In genomic region chrX:13036896-13037295, GRCh38 we compare ENCODE assay signal across 25 cellular contexts. TPM values are rescaled to one million over a fixed set of nuclear protein-coding genes. Genes with fewer than 3 reads are reported as not detected.
DNase-seq lines count a peak whose midpoint lies in the region; ATAC-seq, FAIRE-seq and TF ChIP-seq lines count a peak whose summit lies in the region.
"Had no signal": no experiment of that assay in that cellular context is flagged by ENCODE, and none has a peak within 500 bp of the region (broad histone marks: within the 10 kb centered on the region; RNA-seq: fewer than 3 reads in every experiment).

No MANE protein-coding gene starts in this region.

- H3K9me1 ChIP-seq in K562 (ENCODE audit: control insufficient read depth, insufficient read depth, low read length), result no peaks in the 10 kb centered on the region

- peaks cover 38% of the 10 kb centered on the region for H3K27me3 Mint-ChIP-seq in activated T-cell treated with anti-CD3 and anti-CD28 coated beads, Interleukin-2, amount 50 U/mL, for 72 hours (ENCODE audit: low read depth)
- H3K27me3 Mint-ChIP-seq in activated T-helper 17 cell treated with anti-CD3 and anti-CD28 coated beads, Interleukin-2, amount 50 U/mL, for 72 hours, result no peaks in the 10 kb centered on the region
- H3K27me3 Mint-ChIP-seq: CD4-positive, CD25-positive, alpha-beta regulatory T cell had no signal

- ATAC-seq in activated T-cell treated with anti-CD3 and anti-CD28 coated beads, Interleukin-2, amount 50 U/mL, for 72 hours (replicated peaks in 1 of 2), result no peak
- ATAC-seq in activated T-helper 17 cell treated with anti-CD3 and anti-CD28 coated beads, Interleukin-2, amount 50 U/mL, for 72 hours (replicated peaks), result no peak
- ATAC-seq in K562, result peak; percentile 92
- ATAC-seq: HCT116 had no signal

- no peak overlapping the region for H3K4me3 ChIP-seq in K562
- no peak overlapping the region for H3K4me3 ChIP-seq in dorsolateral prefrontal cortex
- H3K4me3 ChIP-seq in colonic mucosa, result no peak overlapping the region
- H3K4me3 ChIP-seq: GM12878 had no signal

- TF ChIP-seq EP300 in K562 (IDR thresholded peaks at IDR 0.05; ENCODE audit: low read length), result no peak

- FAIRE-seq in K562 (lab: Jason Lieb, UNC), result peak; percentile 80
- FAIRE-seq: A204.1, GM12878 had no signal

- peaks cover 0 to 3% of the 10 kb centered on the region in 2 donors for H3K36me3 Mint-ChIP-seq in activated T-cell treated with anti-CD3 and anti-CD28 coated beads, Interleukin-2, amount 50 U/mL, for 72 hours (ENCODE audit: insufficient read depth in 2 of 2)
- H3K36me3 Mint-ChIP-seq in activated T-helper 17 cell treated with anti-CD3 and anti-CD28 coated beads, Interleukin-2, amount 50 U/mL, for 72 hours (ENCODE audit: low read depth), result no peaks in the 10 kb centered on the region
- H3K36me3 Mint-ChIP-seq: CD4-positive, CD25-positive, alpha-beta regulatory T cell had no signal

- peaks cover 2 to 6% of the 10 kb centered on the region in 2 donors for H3K9me3 Mint-ChIP-seq in activated T-cell treated with anti-CD3 and anti-CD28 coated beads, Interleukin-2, amount 50 U/mL, for 72 hours
- H3K9me3 Mint-ChIP-seq in activated T-helper 17 cell treated with anti-CD3 and anti-CD28 coated beads, Interleukin-2, amount 50 U/mL, for 72 hours, result peaks cover 12% of the 10 kb centered on the region
- H3K9me3 Mint-ChIP-seq: CD8-positive, alpha-beta memory T cell; HFFc6 had no signal

- in situ Hi-C loops in K562 (cut with MboI), result no loop called here

- H3K36me3 ChIP-seq in K562 (ENCODE audit: control insufficient read depth, insufficient read depth, low read length), result no peaks in the 10 kb centered on the region
- H3K36me3 ChIP-seq in colonic mucosa, result no peaks in the 10 kb centered on the region
- H3K36me3 ChIP-seq: BE2C had no signal

- no peaks in the 10 kb centered on the region for H4K20me1 ChIP-seq in K562 (replicated peaks; ENCODE audit: control insufficient read depth, insufficient read depth, low read length)

- no peaks in the 10 kb centered on the region for H3K9me3 ChIP-seq in K562 (replicated peaks; ENCODE audit: control insufficient read depth, insufficient read depth, low read depth, low read length)
- no peaks in the 10 kb centered on the region for H3K9me3 ChIP-seq in colonic mucosa
- H3K9me3 ChIP-seq: BE2C had no signal

- peaks cover 14% of the 10 kb centered on the region for H3K4me1 Mint-ChIP-seq in activated T-cell treated with anti-CD3 and anti-CD28 coated beads, Interleukin-2, amount 50 U/mL, for 72 hours (ENCODE audit: low read depth)
- H3K4me1 Mint-ChIP-seq in activated T-helper 17 cell treated with anti-CD3 and anti-CD28 coated beads, Interleukin-2, amount 50 U/mL, for 72 hours, result peaks cover 14% of the 10 kb centered on the region

- intact Hi-C loops in K562 (cut with micrococcal nuclease), result no loop called here
- intact Hi-C loops in dorsolateral prefrontal cortex (cut with DNase I), result no loop called here
- intact Hi-C loops in colonic mucosa (cut with DNase I), result no loop called here

- peak overlapping the region; percentile 73 for H2AFZ ChIP-seq in K562 (ENCODE audit: low read depth, low read length)

- H3K9ac ChIP-seq in K562 (ENCODE audit: insufficient read depth in 1 of 2, low read depth in 2 of 2, low read length in 2 of 2), result peak overlapping the region in 1 of 2 experiments; percentile 31; a peak in 1 of 4 replicates
- no peak overlapping the region for H3K9ac ChIP-seq in colonic mucosa (ENCODE audit: low read depth in 2 of 2, low read length in 2 of 2)

- H3K27ac ChIP-seq in K562 (ENCODE audit: extremely low read depth, low read depth, low read length), result peak overlapping the region; percentile 58; the same call in 2 of the 3 replicates
- no peak overlapping the region for H3K27ac ChIP-seq in dorsolateral prefrontal cortex
- H3K27ac ChIP-seq in colonic mucosa, result no peak overlapping the region
- H3K27ac ChIP-seq: HL-60 had no signal

- POLR2A ChIA-PET in K562 (lab: Yijun Ruan, JAX), result no interaction called here

- 5% methylated on average over 3 of the region's 3 CpGs for WGBS in K562 (ENCODE audit: insufficient coverage, low coverage, missing lambda C conversion rate)

- no peaks in the 10 kb centered on the region for H3K27me3 ChIP-seq in K562 (ENCODE audit: control insufficient read depth in 2 of 2, insufficient read depth in 2 of 2, low read length in 2 of 2)
- peaks cover 0 to 44% (median 6%) of the 10 kb centered on the region in 45 donors for H3K27me3 ChIP-seq in dorsolateral prefrontal cortex
- no peaks in the 10 kb centered on the region for H3K27me3 ChIP-seq in colonic mucosa
- H3K27me3 ChIP-seq: BE2C had no signal

- BruUV-seq in K562 (replicated peaks; lab: Mats Ljungman, UMichigan), result no TSS peak

- H3K79me2 ChIP-seq in K562 (ENCODE audit: control insufficient read depth, insufficient read depth, low read length), result no peaks in the 10 kb centered on the region

- H3K4me1 ChIP-seq in K562 (replicated peaks in 1 of 2; ENCODE audit: control insufficient read depth in 2 of 2, insufficient read depth in 2 of 2, low read length in 2 of 2) (no peaks in the 10 kb centered on the region; a peak in 2 of 5 replicates), colonic mucosa (no peaks in the 10 kb centered on the region)
- H3K4me1 ChIP-seq: BE2C had no signal

- H3K27ac Mint-ChIP-seq in activated T-cell treated with anti-CD3 and anti-CD28 coated beads, Interleukin-2, amount 50 U/mL, for 72 hours, result peak overlapping the region; percentile 31
- H3K27ac Mint-ChIP-seq in activated T-helper 17 cell treated with anti-CD3 and anti-CD28 coated beads, Interleukin-2, amount 50 U/mL, for 72 hours, result no peak overlapping the region
- H3K27ac Mint-ChIP-seq: CD4-positive, CD25-positive, alpha-beta regulatory T cell; CD8-positive, alpha-beta memory T cell; HFFc6 had no signal

- TF ChIP-seq POLR2A in K562 (conservative IDR thresholded peaks at IDR 0.05), result no peak

- DNase-seq in activated T-cell treated with anti-CD3 and anti-CD28 coated beads, Interleukin-2, amount 50 U/mL, for 72 hours, result no peak
- DNase-seq in activated T-cell treated with anti-CD3 and anti-CD28 coated beads, Interleukin-2, amount 50 U/mL, for 48 hours, result no peak
- DNase-seq in K562 (ENCODE audit: extremely low read depth in 1 of 4, low spot score in 3 of 4) (peak; percentile 19 to 70 (median 36)), dorsolateral prefrontal cortex (no peak), colonic mucosa (no peak)
- DNase-seq: ACHN; BE2C; C1 segment of cervical spinal cord; CD4-positive, CD25-positive, alpha-beta regulatory T cell; CD8-positive, alpha-beta memory T cell; COR-L47; DMS 273 treated with DMSO at 0.1 percent for 48 hours; DMS53; DND-41; EL; GOT3; H7; HFFc6 had no signal

- TF ChIP-seq CTCF in K562 (IDR thresholded peaks at IDR 0.05 in 2 of 3, conservative IDR thresholded peaks at IDR 0.05 in 1 of 3; ENCODE audit: insufficient read depth in 2 of 3, low read depth in 1 of 3, low read length in 3 of 3) (no peak), dorsolateral prefrontal cortex (IDR thresholded peaks at IDR 0.05 in 54 of 56, conservative IDR thresholded peaks at IDR 0.05 in 2 of 56; ENCODE audit: low read depth in 1 of 56, partially characterized antibody in 56 of 56) (no peak), colonic mucosa (IDR thresholded peaks at IDR 0.05) (no peak)

- TF ChIP-seq RAD21 in K562 (CRISPR knock-in tag; conservative IDR thresholded peaks at IDR 0.05 in 1 of 2, IDR thresholded peaks at IDR 0.05 in 1 of 2), result no peak

- CTCF ChIA-PET in K562 (lab: Yijun Ruan, JAX; ENCODE audit: low intra/inter-chr PET ratio), result no interaction called here

- no peak overlapping the region for H3K4me3 Mint-ChIP-seq in activated T-cell treated with anti-CD3 and anti-CD28 coated beads, Interleukin-2, amount 50 U/mL, for 72 hours
- H3K4me3 Mint-ChIP-seq in activated T-helper 17 cell treated with anti-CD3 and anti-CD28 coated beads, Interleukin-2, amount 50 U/mL, for 72 hours, result peak overlapping the region; percentile 22
- H3K4me3 Mint-ChIP-seq: CD4-positive, CD25-positive, alpha-beta regulatory T cell; CD8-positive, alpha-beta memory T cell; HFFc6 had no signal

- H3K4me2 ChIP-seq in K562 (ENCODE audit: insufficient read depth, low read length), result peak overlapping the region; percentile 7; the same call in 1 of the 2 replicates

TF ChIP-seq in K562, 482 proteins besides CTCF, POLR2A, EP300 and RAD21 (continues in another document):
- TF ChIP-seq JUNB (CRISPR knock-in tag; conservative IDR thresholded peaks at IDR 0.05), result no peak
- TF ChIP-seq TCF3 (CRISPR knock-in tag; IDR thresholded peaks at IDR 0.05), result peak; percentile 48
- no peak for TF ChIP-seq MED1 (CRISPR knock-in tag; IDR thresholded peaks at IDR 0.05; ENCODE audit: borderline replicate concordance)

RNA-seq across cellular contexts. Expression of gene FAM9C, which starts 7.5 kb away (rescaled TPM):
- total RNA-seq in activated T-cell treated with anti-CD3 and anti-CD28 coated beads, Interleukin-2, amount 50 U/mL, for 72 hours, result under 1 TPM in 1 of 2 donors, not detected in 1; 0.09 TPM
- under 1 TPM in 1 of 2 donors, not detected in 1; 0.21 TPM for total RNA-seq in activated T-helper 17 cell treated with anti-CD3 and anti-CD28 coated beads, Interleukin-2, amount 50 U/mL, for 72 hours
- total RNA-seq in K562 (2011; cell fraction: chromatin; rRNA removed; ENCODE audit: low replicate concordance), result not detected in 2 replicates
- not detected in 2 replicates for total RNA-seq in K562 (2011; cell fraction: nucleolus; rRNA removed)
- not detected in 2 replicates for total RNA-seq in K562 (2011; cell fraction: nucleoplasm; rRNA removed)
- total RNA-seq in K562 (2014; rRNA removed) (not detected in 2 replicates), K562 (2014; rRNA removed; fragmentation: Illumina TruSeq; extraction: Trizol) (not detected in 2 replicates), K562 (2015; rRNA removed; fragmentation: Illumina TruSeq; extraction: Trizol) (not detected in 2 replicates), K562 (2021) (not detected in 2 replicates), dorsolateral prefrontal cortex (1 to 10 TPM in 1 of 120 experiments, under 1 TPM in 4, not detected in 115; 0.19 to 1.6 (median 0.33) TPM), colonic mucosa (not detected)
- polyA plus RNA-seq in K562 (2011; rRNA removed) (not detected in 2 replicates), K562 (2014; fragmentation: Illumina TruSeq; extraction: Trizol) (not detected in 2 replicates), K562 (2014; fragmentation: Nextera tagmentation; extraction: Ambion mirVana) (not detected), K562 (2014; rRNA removed) (not detected in 2 replicates)
- polyA plus RNA-seq in K562 (2011; cell fraction: cytosol; rRNA removed), result not detected in 2 replicates
- not detected in 2 replicates for polyA plus RNA-seq in K562 (2011; cell fraction: nucleus; rRNA removed)
- not detected in 2 replicates for polyA plus RNA-seq in K562 (2012)
- polyA minus RNA-seq in K562 (2011; rRNA and poly(A)+ RNA removed), result not detected in 2 replicates
- not detected in 2 replicates for polyA minus RNA-seq in K562 (2011; cell fraction: cytosol; rRNA and poly(A)+ RNA removed)
- not detected in 2 replicates for polyA minus RNA-seq in K562 (2011; cell fraction: nucleus; rRNA and poly(A)+ RNA removed)
- total RNA-seq: CD4-positive, CD25-positive, alpha-beta regulatory T cell; CD8-positive, alpha-beta memory T cell; G401; GM12878; HFFc6; HT1080 had no signal
- polyA plus RNA-seq: CD4-positive, CD25-positive, alpha-beta regulatory T cell; CD8-positive, alpha-beta memory T cell had no signal

Comparison
In these comparisons a context has a peak if more than half of its experiments do, and no peak if none do; other contexts are left out.
1. DNase-seq: peak in K562 (4 of 4); none in activated T-cell treated with anti-CD3 and anti-CD28 coated beads, Interleukin-2, amount 50 U/mL, for 72 hours (0 of 2), activated T-cell treated with anti-CD3 and anti-CD28 coated beads, Interleukin-2, amount 50 U/mL, for 48 hours (0 of 2), dorsolateral prefrontal cortex (0 of 10) and colonic mucosa (single experiment).